In genomic region chr6:73372516-73372915, GRCh38 we compare ENCODE assay signal across 19 cellular contexts. TPM values are rescaled to one million over a fixed set of nuclear protein-coding genes. Genes with fewer than 3 reads are reported as not detected.
DNase-seq lines count a peak whose midpoint lies in the region; ATAC-seq, FAIRE-seq and TF ChIP-seq lines count a peak whose summit lies in the region.
"Had no signal": no experiment of that assay in that cellular context is flagged by ENCODE, and none has a peak within 500 bp of the region (broad histone marks: within the 10 kb centered on the region; RNA-seq: fewer than 3 reads in every experiment).

No MANE protein-coding gene starts in this region.

- POLR2A ChIA-PET in K562 (lab: Yijun Ruan, JAX) = no interaction called here

- H3K9me3 Mint-ChIP-seq in GM23338 = peaks cover 10% of the 10 kb centered on the region; the same call in 2 of the 3 replicates
- H3K9me3 Mint-ChIP-seq in stimulated activated naive B cell treated with anti-CD40 and anti-IgM and Interleukin-4, amounts not matched to agents 10 μg/mL and 1 μg/mL and 100 μg/mL, for 72 hours = peaks cover 4 to 9% of the 10 kb centered on the region in 2 donors
- H3K9me3 Mint-ChIP-seq: CD8-positive, alpha-beta T cell; HFFc6 had no signal

- H3K79me2 ChIP-seq in GM23338 (replicated peaks; ENCODE audit: insufficient read depth) = no peaks in the 10 kb centered on the region
- no peaks in the 10 kb centered on the region for H3K79me2 ChIP-seq in K562 (ENCODE audit: control insufficient read depth, insufficient read depth, low read length)

- H3K4me1 Mint-ChIP-seq in GM23338 = peaks cover 8% of the 10 kb centered on the region
- H3K4me1 Mint-ChIP-seq in stimulated activated naive B cell treated with anti-CD40 and anti-IgM and Interleukin-4, amounts not matched to agents 10 μg/mL and 1 μg/mL and 100 μg/mL, for 72 hours = peaks cover 0 to 4% of the 10 kb centered on the region in 2 donors
- H3K4me1 Mint-ChIP-seq: CD14-positive monocyte had no signal

- TF ChIP-seq EP300 in K562 (IDR thresholded peaks at IDR 0.05; ENCODE audit: low read length) = no peak

- ATAC-seq in GM23338 (no peak), K562 (no peak), esophagus mucosa (peak; percentile 62), GM19395 (IDR thresholded peaks at IDR 0.05; ENCODE audit: unreplicated experiment) (no peak), HG03571 (IDR thresholded peaks at IDR 0.05; ENCODE audit: unreplicated experiment) (no peak), gastrocnemius medialis (no peak)
- ATAC-seq in stimulated activated naive B cell treated with anti-CD40 and anti-IgM and Interleukin-4, amounts not matched to agents 10 μg/mL and 1 μg/mL and 100 μg/mL, for 72 hours (replicated peaks) = no peak
- ATAC-seq: A549; CD8-positive, alpha-beta T cell had no signal

- H4K20me1 ChIP-seq in GM23338 (replicated peaks; ENCODE audit: insufficient read depth) (no peaks in the 10 kb centered on the region), K562 (replicated peaks; ENCODE audit: control insufficient read depth, insufficient read depth, low read length) (no peaks in the 10 kb centered on the region)

- no peaks in the 10 kb centered on the region for H3F3A ChIP-seq in GM23338 (replicated peaks; ENCODE audit: low read depth)

- TF ChIP-seq POLR2A in K562 (conservative IDR thresholded peaks at IDR 0.05) (no peak), gastrocnemius medialis (IDR thresholded peaks at IDR 0.05) (no peak)

- no peak for FAIRE-seq in K562 (lab: Jason Lieb, UNC)
- FAIRE-seq: A549 had no signal

- 62% methylated on average over 10 of the region's 10 CpGs for WGBS in K562 (ENCODE audit: insufficient coverage, low coverage, missing lambda C conversion rate)

- H3K27ac ChIP-seq in GM23338 (ENCODE audit: low read depth) = no peak overlapping the region
- H3K27ac ChIP-seq in K562 (ENCODE audit: extremely low read depth, low read depth, low read length) = no peak overlapping the region
- H3K27ac ChIP-seq in gastrocnemius medialis = no peak overlapping the region
- H3K27ac ChIP-seq: A549 had no signal

- H3K9me1 ChIP-seq in K562 (ENCODE audit: control insufficient read depth, insufficient read depth, low read length) = no peaks in the 10 kb centered on the region

- no peak for TF ChIP-seq RAD21 in K562 (CRISPR knock-in tag; conservative IDR thresholded peaks at IDR 0.05 in 1 of 2, IDR thresholded peaks at IDR 0.05 in 1 of 2)

- H3K4me1 ChIP-seq in GM23338 (ENCODE audit: insufficient read depth) = peaks cover 10% of the 10 kb centered on the region; the same call in 1 of the 2 replicates
- H3K4me1 ChIP-seq in K562 (replicated peaks in 1 of 2; ENCODE audit: control insufficient read depth in 2 of 2, insufficient read depth in 2 of 2, low read length in 2 of 2) = peaks cover 8 to 9% of the 10 kb centered on the region in 2 experiments; a peak in 3 of 5 replicates
- no peaks in the 10 kb centered on the region for H3K4me1 ChIP-seq in gastrocnemius medialis

- H3K4me3 ChIP-seq in GM23338 (no peak overlapping the region), K562 (no peak overlapping the region), gastrocnemius medialis (no peak overlapping the region)
- H3K4me3 ChIP-seq: A549 had no signal

- H2AFZ ChIP-seq in GM23338 (peak overlapping the region; percentile 14; the same call in 1 of the 2 replicates), K562 (ENCODE audit: low read depth, low read length) (no peak overlapping the region; the same call in 1 of the 2 replicates)

- no peak overlapping the region for H3K27ac Mint-ChIP-seq in GM23338
- H3K27ac Mint-ChIP-seq in stimulated activated naive B cell treated with anti-CD40 and anti-IgM and Interleukin-4, amounts not matched to agents 10 μg/mL and 1 μg/mL and 100 μg/mL, for 72 hours = peak overlapping the region; percentile 37
- H3K27ac Mint-ChIP-seq: CD14-positive monocyte; CD8-positive, alpha-beta T cell; HFFc6 had no signal

- H3K9me2 ChIP-seq in GM23338 (ENCODE audit: insufficient read depth) = no peaks in the 10 kb centered on the region

- CTCF ChIA-PET in K562 (lab: Yijun Ruan, JAX; ENCODE audit: low intra/inter-chr PET ratio) = no interaction called here

- H3K9ac ChIP-seq in K562 (ENCODE audit: insufficient read depth in 1 of 2, low read depth in 2 of 2, low read length in 2 of 2) = no peak overlapping the region

- in situ Hi-C loops in K562 (cut with MboI) = no loop called here
- in situ Hi-C loops in gastrocnemius medialis (cut with MboI; ENCODE audit: low sequenced_read_pairs in 4 of 4) = no loop called here

- intact Hi-C loops in K562 (cut with micrococcal nuclease) (no loop called here), gastrocnemius medialis (cut with DNase I; ENCODE audit: low total_unique reads) (no loop called here)

- no peak for TF ChIP-seq CTCF in GM23338 (conservative IDR thresholded peaks at IDR 0.05; ENCODE audit: low read depth in 2 of 2)
- no peak for TF ChIP-seq CTCF in K562 (IDR thresholded peaks at IDR 0.05 in 2 of 3, conservative IDR thresholded peaks at IDR 0.05 in 1 of 3; ENCODE audit: insufficient read depth in 2 of 3, low read depth in 1 of 3, low read length in 3 of 3)
- TF ChIP-seq CTCF in gastrocnemius medialis (IDR thresholded peaks at IDR 0.05 in 4 of 5, conservative IDR thresholded peaks at IDR 0.05 in 1 of 5) = no peak

- no peaks in the 10 kb centered on the region for H3K9me3 ChIP-seq in K562 (replicated peaks; ENCODE audit: control insufficient read depth, insufficient read depth, low read depth, low read length)
- no peaks in the 10 kb centered on the region for H3K9me3 ChIP-seq in gastrocnemius medialis
- H3K9me3 ChIP-seq: A549, Caco-2 had no signal

- H3K27me3 ChIP-seq in GM23338 (ENCODE audit: insufficient read depth) (no peaks in the 10 kb centered on the region), K562 (ENCODE audit: control insufficient read depth in 2 of 2, insufficient read depth in 2 of 2, low read length in 2 of 2) (peaks cover 0 to 11% of the 10 kb centered on the region in 2 experiments; a peak in 2 of 5 replicates), gastrocnemius medialis (no peaks in the 10 kb centered on the region)

- no peak for DNase-seq in GM23338 (ENCODE audit: low spot score)
- no peak for DNase-seq in K562 (ENCODE audit: extremely low read depth in 1 of 4, low spot score in 3 of 4)
- DNase-seq in stimulated activated naive B cell treated with anti-CD40 and anti-IgM and Interleukin-4, amounts not matched to agents 10 μg/mL and 1 μg/mL and 100 μg/mL, for 72 hours = no peak
- DNase-seq in gastrocnemius medialis = no peak
- DNase-seq: Caco-2; CD8-positive, alpha-beta T cell; DMS53; HCEC 1CT; HFFc6; IMR-90; KG1 had no signal

- BruUV-seq in K562 (replicated peaks; lab: Mats Ljungman, UMichigan) = no TSS peak

- H3K4me2 ChIP-seq in GM23338 (no peak overlapping the region), K562 (ENCODE audit: insufficient read depth, low read length) (no peak overlapping the region)
- H3K4me2 ChIP-seq: A549 had no signal

- H3K4me3 Mint-ChIP-seq in GM23338 = no peak overlapping the region
- no peak overlapping the region for H3K4me3 Mint-ChIP-seq in stimulated activated naive B cell treated with anti-CD40 and anti-IgM and Interleukin-4, amounts not matched to agents 10 μg/mL and 1 μg/mL and 100 μg/mL, for 72 hours
- H3K4me3 Mint-ChIP-seq: CD14-positive monocyte; CD8-positive, alpha-beta T cell; HFFc6 had no signal

- H3K36me3 Mint-ChIP-seq in GM23338 (ENCODE audit: low read depth) = no peaks in the 10 kb centered on the region
- H3K36me3 Mint-ChIP-seq in stimulated activated naive B cell treated with anti-CD40 and anti-IgM and Interleukin-4, amounts not matched to agents 10 μg/mL and 1 μg/mL and 100 μg/mL, for 72 hours = peaks cover 0 to 9% of the 10 kb centered on the region in 2 donors
- H3K36me3 Mint-ChIP-seq: CD14-positive monocyte; CD8-positive, alpha-beta T cell had no signal

- no peaks in the 10 kb centered on the region for H3K27me3 Mint-ChIP-seq in GM23338 (ENCODE audit: insufficient read depth, low read depth, poor library complexity)
- H3K27me3 Mint-ChIP-seq in stimulated activated naive B cell treated with anti-CD40 and anti-IgM and Interleukin-4, amounts not matched to agents 10 μg/mL and 1 μg/mL and 100 μg/mL, for 72 hours = no peaks in the 10 kb centered on the region

- no peaks in the 10 kb centered on the region for H3K36me3 ChIP-seq in GM23338 (ENCODE audit: insufficient read depth)
- H3K36me3 ChIP-seq in K562 (ENCODE audit: control insufficient read depth, insufficient read depth, low read length) = no peaks in the 10 kb centered on the region
- H3K36me3 ChIP-seq in gastrocnemius medialis = no peaks in the 10 kb centered on the region

RNA-seq across cellular contexts. Expression of gene OOEP, which starts 2.8 kb away (rescaled TPM):
- total RNA-seq in GM23338 (2014; rRNA removed; shearing (Covaris generic)) = not detected in 2 replicates
- 0.73 and 2.1 TPM in 2 replicates for polyA plus RNA-seq in GM23338 (2016; fragmentation: Nextera tagmentation; extraction: Ambion mirVana)
- total RNA-seq in K562 (2011; cell fraction: chromatin; rRNA removed; ENCODE audit: low replicate concordance) = not detected in 2 replicates
- total RNA-seq in K562 (2011; cell fraction: nucleolus; rRNA removed) = not detected in 2 replicates
- total RNA-seq in K562 (2011; cell fraction: nucleoplasm; rRNA removed) = not detected in 2 replicates
- total RNA-seq in K562 (2014; rRNA removed) = not detected in 2 replicates
- not detected in 2 replicates for total RNA-seq in K562 (2014; rRNA removed; fragmentation: Illumina TruSeq; extraction: Trizol)
- total RNA-seq in K562 (2015; rRNA removed; fragmentation: Illumina TruSeq; extraction: Trizol) = not detected in 2 replicates
- total RNA-seq in K562 (2021) = not detected in 2 replicates
- polyA plus RNA-seq in K562 (2011; rRNA removed) = not detected in 2 replicates
- polyA plus RNA-seq in K562 (2011; cell fraction: cytosol; rRNA removed) = not detected in 2 replicates
- polyA plus RNA-seq in K562 (2011; cell fraction: nucleus; rRNA removed) = not detected in 2 replicates
- polyA plus RNA-seq in K562 (2012) = not detected in 2 replicates
- not detected in 2 replicates for polyA plus RNA-seq in K562 (2014; fragmentation: Illumina TruSeq; extraction: Trizol)
- not detected for polyA plus RNA-seq in K562 (2014; fragmentation: Nextera tagmentation; extraction: Ambion mirVana)
- not detected in 2 replicates for polyA plus RNA-seq in K562 (2014; rRNA removed)
- not detected in 2 replicates for polyA minus RNA-seq in K562 (2011; rRNA and poly(A)+ RNA removed)
- polyA minus RNA-seq in K562 (2011; cell fraction: cytosol; rRNA and poly(A)+ RNA removed) = not detected in 2 replicates
- not detected in 2 replicates for polyA minus RNA-seq in K562 (2011; cell fraction: nucleus; rRNA and poly(A)+ RNA removed)
- total RNA-seq in esophagus mucosa = 0.36 TPM
- total RNA-seq in gastrocnemius medialis = not detected
- total RNA-seq: Caco-2, H4, HFFc6, IMR-90 had no signal
- polyA plus RNA-seq: A549, AG04450, BJ, CD14-positive monocyte, IMR-90 had no signal

RNA-seq across cellular contexts. Expression of gene KHDC3L, which starts 10.1 kb away (rescaled TPM):
- total RNA-seq in GM23338 (2014; rRNA removed; shearing (Covaris generic)) = not detected in 2 replicates
- not detected in 2 replicates for polyA plus RNA-seq in GM23338 (2016; fragmentation: Nextera tagmentation; extraction: Ambion mirVana)
- not detected in 2 replicates for total RNA-seq in K562 (2011; cell fraction: chromatin; rRNA removed; ENCODE audit: low replicate concordance)
- total RNA-seq in K562 (2011; cell fraction: nucleolus; rRNA removed) = not detected in 2 replicates
- not detected in 2 replicates for total RNA-seq in K562 (2011; cell fraction: nucleoplasm; rRNA removed)
- total RNA-seq in K562 (2014; rRNA removed) = not detected in 2 replicates
- total RNA-seq in K562 (2014; rRNA removed; fragmentation: Illumina TruSeq; extraction: Trizol) = not detected in 2 replicates
- total RNA-seq in K562 (2015; rRNA removed; fragmentation: Illumina TruSeq; extraction: Trizol) = not detected in 2 replicates
- total RNA-seq in K562 (2021) = not detected in 2 replicates
- not detected in 2 replicates for polyA plus RNA-seq in K562 (2011; rRNA removed)
- not detected in 2 replicates for polyA plus RNA-seq in K562 (2011; cell fraction: cytosol; rRNA removed)
- polyA plus RNA-seq in K562 (2011; cell fraction: nucleus; rRNA removed) = not detected in 2 replicates
- not detected in 2 replicates for polyA plus RNA-seq in K562 (2012)
- polyA plus RNA-seq in K562 (2014; fragmentation: Illumina TruSeq; extraction: Trizol) = not detected in 2 replicates
- polyA plus RNA-seq in K562 (2014; fragmentation: Nextera tagmentation; extraction: Ambion mirVana) = not detected
- polyA plus RNA-seq in K562 (2014; rRNA removed) = not detected in 2 replicates
- polyA minus RNA-seq in K562 (2011; rRNA and poly(A)+ RNA removed) = not detected in 2 replicates
- not detected in 2 replicates for polyA minus RNA-seq in K562 (2011; cell fraction: cytosol; rRNA and poly(A)+ RNA removed)
- polyA minus RNA-seq in K562 (2011; cell fraction: nucleus; rRNA and poly(A)+ RNA removed) = not detected in 2 replicates
- not detected for total RNA-seq in esophagus mucosa
- total RNA-seq in gastrocnemius medialis = not detected
- total RNA-seq: Caco-2; CD8-positive, alpha-beta T cell; H4; HFFc6; IMR-90 had no signal
- polyA plus RNA-seq: A549, AG04450, BJ, CD14-positive monocyte, IMR-90 had no signal

RNA-seq across cellular contexts. Expression of gene DPPA5, which starts 18.4 kb away (rescaled TPM):
- 3.0 and 7.0 TPM in 2 replicates for total RNA-seq in GM23338 (2014; rRNA removed; shearing (Covaris generic))
- polyA plus RNA-seq in GM23338 (2016; fragmentation: Nextera tagmentation; extraction: Ambion mirVana) = 12.9 and 17.3 TPM in 2 replicates
- total RNA-seq in K562 (2011; cell fraction: chromatin; rRNA removed; ENCODE audit: low replicate concordance) = not detected in 2 replicates
- total RNA-seq in K562 (2011; cell fraction: nucleolus; rRNA removed) = not detected in 2 replicates
- total RNA-seq in K562 (2011; cell fraction: nucleoplasm; rRNA removed) = not detected in 2 replicates
- not detected in 2 replicates for total RNA-seq in K562 (2014; rRNA removed)
- total RNA-seq in K562 (2014; rRNA removed; fragmentation: Illumina TruSeq; extraction: Trizol) = not detected in 2 replicates
- total RNA-seq in K562 (2015; rRNA removed; fragmentation: Illumina TruSeq; extraction: Trizol) = not detected in 2 replicates
- total RNA-seq in K562 (2021) = not detected in 2 replicates
- polyA plus RNA-seq in K562 (2011; rRNA removed) = not detected in 2 replicates
- not detected in 2 replicates for polyA plus RNA-seq in K562 (2011; cell fraction: cytosol; rRNA removed)
- not detected in 2 replicates for polyA plus RNA-seq in K562 (2011; cell fraction: nucleus; rRNA removed)
- not detected in 2 replicates for polyA plus RNA-seq in K562 (2012)
- polyA plus RNA-seq in K562 (2014; fragmentation: Illumina TruSeq; extraction: Trizol) = not detected in 2 replicates
- polyA plus RNA-seq in K562 (2014; fragmentation: Nextera tagmentation; extraction: Ambion mirVana) = not detected
- not detected in 2 replicates for polyA plus RNA-seq in K562 (2014; rRNA removed)
- not detected in 2 replicates for polyA minus RNA-seq in K562 (2011; rRNA and poly(A)+ RNA removed)
- polyA minus RNA-seq in K562 (2011; cell fraction: cytosol; rRNA and poly(A)+ RNA removed) = not detected in 2 replicates
- not detected in 2 replicates for polyA minus RNA-seq in K562 (2011; cell fraction: nucleus; rRNA and poly(A)+ RNA removed)
- not detected for total RNA-seq in esophagus mucosa
- not detected for total RNA-seq in gastrocnemius medialis
- total RNA-seq: Caco-2; CD8-positive, alpha-beta T cell; H4; HFFc6; IMR-90 had no signal
- polyA plus RNA-seq: A549, AG04450, BJ, CD14-positive monocyte, IMR-90 had no signal

RNA-seq across cellular contexts. Expression of gene DDX43, which starts 22.1 kb away (rescaled TPM):
- 0.35 and 0.49 TPM in 2 replicates for total RNA-seq in GM23338 (2014; rRNA removed; shearing (Covaris generic))
- polyA plus RNA-seq in GM23338 (2016; fragmentation: Nextera tagmentation; extraction: Ambion mirVana) (0.47 and 0.60 TPM in 2 replicates), K562 (2011; rRNA removed) (0.07 TPM in 1 of 2 replicates, not detected in the other), K562 (2014; fragmentation: Illumina TruSeq; extraction: Trizol) (0.12 and 0.42 TPM in 2 replicates), K562 (2014; fragmentation: Nextera tagmentation; extraction: Ambion mirVana) (under 1 TPM; 0.10 to 0.27 TPM), K562 (2014; rRNA removed) (0.57 and 0.88 TPM in 2 replicates)
- 0.23 TPM in 1 of 2 replicates, not detected in the other for total RNA-seq in K562 (2011; cell fraction: chromatin; rRNA removed; ENCODE audit: low replicate concordance)
- not detected in 2 replicates for total RNA-seq in K562 (2011; cell fraction: nucleolus; rRNA removed)
- not detected in 2 replicates for total RNA-seq in K562 (2011; cell fraction: nucleoplasm; rRNA removed)
- total RNA-seq in K562 (2014; rRNA removed) (0.32 TPM in 1 of 2 replicates, not detected in the other), K562 (2014; rRNA removed; fragmentation: Illumina TruSeq; extraction: Trizol) (0.19 and 0.40 TPM in 2 replicates), K562 (2015; rRNA removed; fragmentation: Illumina TruSeq; extraction: Trizol) (0.19 and 0.25 TPM in 2 replicates), K562 (2021) (0.18 and 0.20 TPM in 2 replicates), esophagus mucosa (0.56 TPM), gastrocnemius medialis (1 to 10 TPM in 1 of 4 donors, not detected in 3; 1.1 TPM)
- not detected in 2 replicates for polyA plus RNA-seq in K562 (2011; cell fraction: cytosol; rRNA removed)
- not detected in 2 replicates for polyA plus RNA-seq in K562 (2011; cell fraction: nucleus; rRNA removed)
- 0.23 and 0.37 TPM in 2 replicates for polyA plus RNA-seq in K562 (2012)
- not detected in 2 replicates for polyA minus RNA-seq in K562 (2011; rRNA and poly(A)+ RNA removed)
- not detected in 2 replicates for polyA minus RNA-seq in K562 (2011; cell fraction: cytosol; rRNA and poly(A)+ RNA removed)
- polyA minus RNA-seq in K562 (2011; cell fraction: nucleus; rRNA and poly(A)+ RNA removed) = not detected in 2 replicates
- total RNA-seq: Caco-2, H4, HFFc6, IMR-90 had no signal
- polyA plus RNA-seq: A549 had no signal
